Comparison of ENCODE assay signal across 8 cellular contexts in genomic region chr22:25563757-25564319, GRCh38. TPM values are rescaled to one million over a fixed set of nuclear protein-coding genes. Genes with fewer than 3 reads are reported as not detected.
A peak's percentile ranks its signal among the peaks of the same experiment; 100 is the strongest.
DNase-seq lines count a peak whose midpoint lies in the region; ATAC-seq and TF ChIP-seq lines count a peak whose summit lies in the region.

No MANE protein-coding gene starts in this region.

- H3K27me3 ChIP-seq in duodenal mucosa (ENCODE audit: control insufficient read depth in 1 of 2, insufficient read depth in 2 of 2, low read length in 2 of 2) (no peaks in the 10 kb centered on the region), thymus (ENCODE audit: control insufficient read depth, insufficient read depth) (no peaks in the 10 kb centered on the region)

- H3K4me3 ChIP-seq in GM12865 (ENCODE audit: low read depth, low read length) = peak overlapping the region; percentile 57
- H3K4me3 ChIP-seq in duodenal mucosa (ENCODE audit: low read depth in 1 of 2, low read length in 2 of 2) = peak overlapping the region; percentile 68 to 73
- peak overlapping the region; percentile 92 for H3K4me3 ChIP-seq in thymus (ENCODE audit: low read length)

- H3K9me3 ChIP-seq in duodenal mucosa (ENCODE audit: control insufficient read depth in 1 of 2, low read length in 2 of 2) (no peaks in the 10 kb centered on the region), thymus (ENCODE audit: control insufficient read depth) (no peaks in the 10 kb centered on the region)

- ATAC-seq in HG02970 (IDR thresholded peaks at IDR 0.05; ENCODE audit: low FRiP score, unreplicated experiment) (peak; percentile 17), HG02884 (IDR thresholded peaks at IDR 0.05; ENCODE audit: unreplicated experiment) (no peak)

- peaks cover 8 to 13% of the 10 kb centered on the region in 2 donors for H3K4me1 ChIP-seq in duodenal mucosa (ENCODE audit: control insufficient read depth in 1 of 2, insufficient read depth in 2 of 2, low read length in 2 of 2)
- H3K4me1 ChIP-seq in thymus (ENCODE audit: control insufficient read depth, insufficient read depth, low read length) = peaks cover 3% of the 10 kb centered on the region

- no peak for TF ChIP-seq CTCF in GM12865 (IDR thresholded peaks at IDR 0.05; ENCODE audit: insufficient read depth, low read depth, low read length, missing control alignments)

- H3K36me3 ChIP-seq in duodenal mucosa (ENCODE audit: control insufficient read depth in 1 of 2, insufficient read depth in 2 of 2, low read length in 2 of 2) (no peaks in the 10 kb centered on the region), thymus (ENCODE audit: control insufficient read depth, insufficient read depth) (no peaks in the 10 kb centered on the region)

- 3% methylated on average over 21 of the region's 21 CpGs for whole genome bisulfite sequencing in thymus

- H3K9ac ChIP-seq in duodenal mucosa (ENCODE audit: low read depth in 1 of 2, low read length in 2 of 2) = peak overlapping the region in 1 of 2 donors; percentile 16

- H3K27ac ChIP-seq in duodenal mucosa (ENCODE audit: low read depth, low read length) (no peak overlapping the region), thymus (ENCODE audit: low read depth) (peak overlapping the region; percentile 77)

- peak; percentile 70 for DNase-seq in GM12865 (ENCODE audit: low read depth)
- peak; percentile 67 for DNase-seq in SKM-1 treated with dmso at 0.1 percent for 144 hours (lab: John Stamatoyannopoulos, UW; ENCODE audit: unreplicated experiment)
- peak; percentile 13 for DNase-seq in mucosa of gallbladder (ENCODE audit: low spot score)
- DNase-seq in SHP77 treated with DMSO at 0.1 percent for 48 hours (lab: John Stamatoyannopoulos, UW) = no peak

RNA-seq across cellular contexts. Expression of gene GRK3, which starts 0.6 kb away (rescaled TPM):
- total RNA-seq in mucosa of gallbladder = 7.3 TPM
- polyA plus RNA-seq in thymus = 8.4 TPM
